Comparison of ENCODE assay signal across 22 cellular contexts in the genomic region with DNA sequence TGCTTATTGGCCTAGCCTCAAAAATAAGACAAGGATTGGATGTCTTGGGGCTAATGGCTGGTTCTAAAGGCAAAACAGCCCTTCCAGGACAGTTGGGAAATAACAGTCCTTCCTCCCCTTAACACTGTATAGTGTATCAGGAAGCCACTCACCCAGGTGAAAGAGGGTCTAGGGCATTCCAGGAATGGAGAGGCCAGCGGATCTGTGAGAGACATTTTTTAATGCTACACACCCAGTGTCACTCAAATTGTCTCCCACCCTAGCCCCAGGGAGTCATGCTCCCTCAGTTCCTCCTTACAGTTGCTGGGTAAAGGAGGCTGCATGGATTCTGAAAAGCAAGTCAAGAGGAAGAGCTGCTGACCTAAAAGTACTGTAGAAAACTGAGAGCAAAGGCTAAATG.
"Had no signal": no experiment of that assay in that cellular context is flagged by ENCODE, and none has a peak within 500 bp of the region (broad histone marks: within the 10 kb centered on the region; RNA-seq: fewer than 3 reads in every experiment).

No MANE protein-coding gene starts in this region.

- DNase-seq: activated CD4-positive, alpha-beta T cell treated with anti-CD3 and anti-CD28 coated beads for 36 hours; activated CD4-positive, alpha-beta T cell treated with anti-CD3 and anti-CD28 coated beads, Interleukin-2, amount 50 U/mL, for 4 hours; activated CD8-positive, alpha-beta memory T cell treated with anti-CD3 and anti-CD28 coated beads for 24 hours; activated CD8-positive, alpha-beta memory T cell treated with anti-CD3 and anti-CD28 coated beads, Interleukin-2, amount 50 U/mL, for 48 hours; activated naive CD4-positive, alpha-beta T cell; activated naive CD8-positive, alpha-beta T cell treated with anti-CD3 and anti-CD28 coated beads for 36 hours; activated T-cell treated with anti-CD3 and anti-CD28 coated beads, Interleukin-2, amount 50 U/mL, for 4 hours; central memory CD4-positive, alpha-beta T cell; effector memory CD4-positive, alpha-beta T cell; foreskin keratinocyte; naive thymus-derived CD8-positive, alpha-beta T cell; retina; stimulated activated CD4-positive, alpha-beta T cell treated with anti-CD3 and anti-CD28 coated beads, Interleukin-2, amount 100 ng/mL, for 48 hours; stimulated activated naive CD4-positive, alpha-beta T cell; testis had no signal

- H3K9ac ChIP-seq: neural progenitor cell had no signal

- H2AFZ ChIP-seq: neural progenitor cell had no signal

- H3K27ac ChIP-seq: foreskin keratinocyte, neural progenitor cell, testis, vagina had no signal

- ATAC-seq: activated CD4-positive, alpha-beta T cell treated with anti-CD3 and anti-CD28 coated beads for 36 hours; activated T-cell treated with anti-CD3 and anti-CD28 coated beads, Interleukin-2, amount 50 U/mL, for 4 hours; foreskin keratinocyte; left lobe of liver; naive thymus-derived CD8-positive, alpha-beta T cell; WTC11 had no signal

- H3K4me2 ChIP-seq: neural progenitor cell had no signal

- H3K27me3 ChIP-seq: foreskin keratinocyte, neural progenitor cell, testis, vagina had no signal

- H3K9me3 ChIP-seq: testis, vagina had no signal

- H3K36me3 ChIP-seq: neural progenitor cell, vagina had no signal

- H3K4me1 ChIP-seq: foreskin keratinocyte, testis, vagina had no signal

- H3K4me3 ChIP-seq: lung, neural progenitor cell, testis, vagina had no signal

- FAIRE-seq: astrocyte, TTC549 had no signal
